ENCODE assay signal across 8 cellular contexts in genomic region chr14:105301103-105301914, GRCh38. TPM values are rescaled to one million over a fixed set of nuclear protein-coding genes. Genes with fewer than 3 reads are reported as not detected.
DNase-seq lines count a peak whose midpoint lies in the region; ATAC-seq and TF ChIP-seq lines count a peak whose summit lies in the region.

No MANE protein-coding gene starts in this region.

- CTCF ChIA-PET in SK-N-SH (lab: Yijun Ruan, JAX), result interaction anchor here (1.0 to 2.0 kb wide), 8 partner anchors 13 to 189 kb away, joined by 3 to 6 read pairs (median 4); partner anchors contain the start of gene PACS2

- peak overlapping the region; percentile 75 for H2AFZ ChIP-seq in SK-N-SH (ENCODE audit: low read depth)

- H3K27ac Mint-ChIP-seq in activated naive CD4-positive, alpha-beta T cell treated with anti-CD3 and anti-CD28 coated beads, Interleukin-2, amount 50 U/mL, for 72 hours, result peak overlapping the region; percentile 48 to 53

- POLR2A ChIA-PET in SK-N-SH (lab: Yijun Ruan, JAX), result interaction anchor here (0.8 to 1.9 kb wide), 8 partner anchors 9 to 180 kb away, joined by 3 to 17 read pairs (median 4); partner anchors contain the start of gene PACS2

- no peak for TF ChIP-seq RAD21 in SK-N-SH (IDR thresholded peaks at IDR 0.05; ENCODE audit: low read length)

- WGBS in SK-N-SH (ENCODE audit: low lambda C conversion rate), result 16% methylated on average over 27 of the region's 65 CpGs
- 8% methylated on average over 40 of the region's 65 CpGs for WGBS in suprapubic skin

- peak overlapping the region; percentile 85 for H3K4me3 ChIP-seq in GM06990 (replicated peaks; ENCODE audit: low read depth, low read length)
- H3K4me3 ChIP-seq in SK-N-SH (ENCODE audit: low read depth in 2 of 2, low read length in 1 of 2), result peak overlapping the region; percentile 68 to 85
- peak overlapping the region; percentile 97 for H3K4me3 ChIP-seq in suprapubic skin

- peak overlapping the region; percentile 90 to 92 for H3K27ac ChIP-seq in SK-N-SH (ENCODE audit: low read depth in 2 of 2, low read length in 1 of 2)
- H3K27ac ChIP-seq in suprapubic skin, result peak overlapping the region; percentile 95

- H3K9me3 ChIP-seq in SK-N-SH (no peaks in the 10 kb centered on the region), suprapubic skin (no peaks in the 10 kb centered on the region)

- H4K20me1 ChIP-seq in SK-N-SH (ENCODE audit: insufficient read depth), result peaks cover 14% of the 10 kb centered on the region; the same call in 1 of the 2 replicates

- H3K36me3 Mint-ChIP-seq in activated naive CD4-positive, alpha-beta T cell treated with anti-CD3 and anti-CD28 coated beads, Interleukin-2, amount 50 U/mL, for 72 hours, result peaks cover 6 to 9% of the 10 kb centered on the region in 2 donors

- peaks cover 39% of the 10 kb centered on the region for H3K79me2 ChIP-seq in SK-N-SH (ENCODE audit: insufficient read depth)

- H3K9ac ChIP-seq in SK-N-SH, result peak overlapping the region; percentile 81

- TF ChIP-seq EP300 in SK-N-SH (IDR thresholded peaks at IDR 0.05; ENCODE audit: borderline replicate concordance in 1 of 2, low read depth in 1 of 2, low read length in 1 of 2) (no peak; a peak in 1 of 4 replicates), suprapubic skin (IDR thresholded peaks at IDR 0.05) (no peak)

- ATAC-seq in HG02571 (IDR thresholded peaks at IDR 0.05; ENCODE audit: unreplicated experiment), result peak; percentile 44
- ATAC-seq in activated naive CD4-positive, alpha-beta T cell treated with anti-CD3 and anti-CD28 coated beads, Interleukin-2, amount 50 U/mL, for 72 hours, result peak; percentile 79 to 81

- DNase-seq in GM06990 (ENCODE audit: extremely low read depth, insufficient read length) (peak; percentile 96), NCI-H1048 (lab: John Stamatoyannopoulos, UW) (peak; percentile 96), SK-N-SH (peak; percentile 99), glomerular endothelial cell (ENCODE audit: extremely low read depth, low read depth, low spot score) (peak; percentile 50), occipital lobe (lab: John Stamatoyannopoulos, UW) (peak; percentile 94), suprapubic skin (ENCODE audit: low spot score in 2 of 2) (peak; percentile 99)
- DNase-seq in activated naive CD4-positive, alpha-beta T cell treated with anti-CD3 and anti-CD28 coated beads, Interleukin-2, amount 50 U/mL, for 72 hours (ENCODE audit: low spot score in 2 of 2), result peak; percentile 95 to 100

- peaks cover 3% of the 10 kb centered on the region for H3F3A ChIP-seq in SK-N-SH (replicated peaks; ENCODE audit: insufficient read depth)

- H3K9me3 Mint-ChIP-seq in activated naive CD4-positive, alpha-beta T cell treated with anti-CD3 and anti-CD28 coated beads, Interleukin-2, amount 50 U/mL, for 72 hours, result no peaks in the 10 kb centered on the region

- no peak for TF ChIP-seq POLR2A in suprapubic skin (IDR thresholded peaks at IDR 0.05)

- H3K4me1 ChIP-seq in SK-N-SH (ENCODE audit: control insufficient read depth in 1 of 2, insufficient read depth in 2 of 2, low read depth in 1 of 2, low read length in 1 of 2), result peaks cover 0 to 3% of the 10 kb centered on the region in 2 experiments; a peak in 1 of 4 replicates
- peaks cover 25% of the 10 kb centered on the region for H3K4me1 ChIP-seq in suprapubic skin

- H3K27me3 ChIP-seq in GM06990 (replicated peaks; ENCODE audit: control insufficient read depth, insufficient read depth, low read length) (no peaks in the 10 kb centered on the region), SK-N-SH (ENCODE audit: insufficient read depth) (no peaks in the 10 kb centered on the region), suprapubic skin (no peaks in the 10 kb centered on the region)

- no peaks in the 10 kb centered on the region for H3K36me3 ChIP-seq in GM06990 (ENCODE audit: control insufficient read depth, insufficient read depth, low read length)
- H3K36me3 ChIP-seq in SK-N-SH (replicated peaks in 1 of 2; ENCODE audit: control insufficient read depth in 1 of 2, insufficient read depth in 2 of 2, low read length in 1 of 2), result no peaks in the 10 kb centered on the region
- H3K36me3 ChIP-seq in suprapubic skin, result no peaks in the 10 kb centered on the region

- TF ChIP-seq CTCF in GM06990 (IDR thresholded peaks at IDR 0.05; ENCODE audit: insufficient read depth, low read length, poor library complexity, severe bottlenecking) (no peak), SK-N-SH (IDR thresholded peaks at IDR 0.05) (no peak), suprapubic skin (IDR thresholded peaks at IDR 0.05) (no peak)

- no peaks in the 10 kb centered on the region for H3K9me2 ChIP-seq in SK-N-SH

- H3K4me2 ChIP-seq in SK-N-SH, result peak overlapping the region; percentile 76

TF ChIP-seq in SK-N-SH, 30 proteins besides CTCF, POLR2A, EP300 and RAD21:
- TF ChIP-seq POLR2AphosphoS5 (IDR thresholded peaks at IDR 0.05; ENCODE audit: low read depth, low read length), result peak; percentile 84
- TF ChIP-seq, protein P1, sequence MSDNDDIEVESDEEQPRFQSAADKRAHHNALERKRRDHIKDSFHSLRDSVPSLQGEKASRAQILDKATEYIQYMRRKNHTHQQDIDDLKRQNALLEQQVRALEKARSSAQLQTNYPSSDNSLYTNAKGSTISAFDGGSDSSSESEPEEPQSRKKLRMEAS (IDR thresholded peaks at IDR 0.05; ENCODE audit: low read depth), result peak; percentile 45; the same call in 1 of the 2 replicates
- TF ChIP-seq MEF2A (IDR thresholded peaks at IDR 0.05; ENCODE audit: borderline replicate concordance, low read depth), result no peak
- TF ChIP-seq NRF1 (IDR thresholded peaks at IDR 0.05; ENCODE audit: low read depth, low read length), result peak; percentile 10; the same call in 1 of the 2 replicates
- no peak; the same call in 1 of the 2 replicates for TF ChIP-seq TAF1 (IDR thresholded peaks at IDR 0.05; ENCODE audit: borderline replicate concordance, low read depth, low read length)
- no peak for TF ChIP-seq ELF1 (IDR thresholded peaks at IDR 0.05)
- TF ChIP-seq YY1 (IDR thresholded peaks at IDR 0.05; ENCODE audit: low read depth), result no peak
- TF ChIP-seq, protein P2, sequence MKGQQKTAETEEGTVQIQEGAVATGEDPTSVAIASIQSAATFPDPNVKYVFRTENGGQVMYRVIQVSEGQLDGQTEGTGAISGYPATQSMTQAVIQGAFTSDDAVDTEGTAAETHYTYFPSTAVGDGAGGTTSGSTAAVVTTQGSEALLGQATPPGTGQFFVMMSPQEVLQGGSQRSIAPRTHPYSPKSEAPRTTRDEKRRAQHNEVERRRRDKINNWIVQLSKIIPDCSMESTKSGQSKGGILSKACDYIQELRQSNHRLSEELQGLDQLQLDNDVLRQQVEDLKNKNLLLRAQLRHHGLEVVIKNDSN (IDR thresholded peaks at IDR 0.05; ENCODE audit: borderline replicate concordance, low read depth), result no peak
- no peak for TF ChIP-seq RXRA (IDR thresholded peaks at IDR 0.05; ENCODE audit: borderline replicate concordance, low read depth)
- no peak for TF ChIP-seq JUND (IDR thresholded peaks at IDR 0.05)
- no peak for TF ChIP-seq USF2 (IDR thresholded peaks at IDR 0.05; ENCODE audit: borderline replicate concordance, low read depth, low read length)

RNA-seq across cellular contexts. Expression of gene BRF1, which starts 0.5 kb away (rescaled TPM):
- 10.2 and 15.7 TPM in 2 replicates for polyA plus RNA-seq in SK-N-SH (2012; rRNA removed)
- 6.7 and 10.4 TPM in 2 replicates for polyA plus RNA-seq in SK-N-SH (2012; cell fraction: cytosol; rRNA removed)
- 48.8 and 58.4 TPM in 2 replicates for polyA plus RNA-seq in SK-N-SH (2012; cell fraction: nucleus; rRNA removed)
- total RNA-seq in activated naive CD4-positive, alpha-beta T cell treated with anti-CD3 and anti-CD28 coated beads, Interleukin-2, amount 50 U/mL, for 72 hours, result 10 to 100 TPM; 38.2 to 41.7 TPM
- 37.9 and 63.4 TPM in 2 replicates for total RNA-seq in glomerular endothelial cell
- total RNA-seq in occipital lobe, result 61.1 TPM
- 100 to 1,000 TPM in 1 of 4 donors, 10 to 100 TPM in 3; 37.9 to 102 (median 52.5) TPM for total RNA-seq in suprapubic skin

RNA-seq across cellular contexts. Expression of gene PACS2, which starts 13.2 kb away (rescaled TPM):
- polyA plus RNA-seq in SK-N-SH (2012; rRNA removed), result 27.4 and 42.7 TPM in 2 replicates
- 17.6 and 26.9 TPM in 2 replicates for polyA plus RNA-seq in SK-N-SH (2012; cell fraction: cytosol; rRNA removed)
- 174 and 202 TPM in 2 replicates for polyA plus RNA-seq in SK-N-SH (2012; cell fraction: nucleus; rRNA removed)
- 10 to 100 TPM; 35.2 to 36.9 TPM for total RNA-seq in activated naive CD4-positive, alpha-beta T cell treated with anti-CD3 and anti-CD28 coated beads, Interleukin-2, amount 50 U/mL, for 72 hours
- total RNA-seq in glomerular endothelial cell (82.9 and 124 TPM in 2 replicates), occipital lobe (75.8 TPM), suprapubic skin (100 to 1,000 TPM in 1 of 4 donors, 10 to 100 TPM in 3; 41.9 to 100 (median 66.6) TPM)

RNA-seq across cellular contexts. Expression of gene BTBD6, which starts 53.0 kb away (rescaled TPM):
- 20.9 and 21.0 TPM in 2 replicates for polyA plus RNA-seq in SK-N-SH (2012; rRNA removed)
- polyA plus RNA-seq in SK-N-SH (2012; cell fraction: cytosol; rRNA removed), result 10.8 and 15.6 TPM in 2 replicates
- 53.9 and 56.9 TPM in 2 replicates for polyA plus RNA-seq in SK-N-SH (2012; cell fraction: nucleus; rRNA removed)
- total RNA-seq in activated naive CD4-positive, alpha-beta T cell treated with anti-CD3 and anti-CD28 coated beads, Interleukin-2, amount 50 U/mL, for 72 hours, result 10 to 100 TPM; 15.9 to 22.8 TPM
- total RNA-seq in glomerular endothelial cell (41.0 and 64.6 TPM in 2 replicates), occipital lobe (45.4 TPM), suprapubic skin (10 to 100 TPM; 38.9 to 63.7 (median 58.6) TPM)

Comparison
In these comparisons a context has a peak if more than half of its experiments do, and no peak if none do; other contexts are left out.
1. Peak in every context shown above with its lines: DNase-seq, ATAC-seq, H3K4me3 ChIP-seq and H3K27ac ChIP-seq.